ENCODE assay signal across 8 cellular contexts in genomic region chr6:111478749-111479148, GRCh38. TPM values are rescaled to one million over a fixed set of nuclear protein-coding genes. Genes with fewer than 3 reads are reported as not detected.
A peak's percentile ranks its signal among the peaks of the same experiment; 100 is the strongest.
DNase-seq lines count a peak whose midpoint lies in the region; ATAC-seq, FAIRE-seq and TF ChIP-seq lines count a peak whose summit lies in the region.

No MANE protein-coding gene starts in this region.

- H3K14ac ChIP-seq in mesenchymal stem cell (ENCODE audit: low read length in 2 of 2), result no peak overlapping the region

- H3K27ac Mint-ChIP-seq in activated CD4-positive, alpha-beta T cell treated with anti-CD3 and anti-CD28 coated beads, Interleukin-2, amount 10 ng/mL, durations not matched to agents 7 days and 5 days, result no peak overlapping the region

- peaks cover 3% of the 10 kb centered on the region for H3K36me3 Mint-ChIP-seq in activated CD4-positive, alpha-beta T cell treated with anti-CD3 and anti-CD28 coated beads, Interleukin-2, amount 10 ng/mL, durations not matched to agents 7 days and 5 days (ENCODE audit: low read depth)

- no peak overlapping the region for H4K91ac ChIP-seq in mesenchymal stem cell (ENCODE audit: low read length)

- H3K18ac ChIP-seq in mesenchymal stem cell (ENCODE audit: low read depth in 1 of 2, low read length in 2 of 2), result no peak overlapping the region

- H3K9ac ChIP-seq in mesenchymal stem cell (ENCODE audit: low read length), result peak overlapping the region; percentile 98

- H2BK5ac ChIP-seq in mesenchymal stem cell (ENCODE audit: low read depth, low read length, poor library complexity, severe bottlenecking), result no peak overlapping the region

- H3K4me2 ChIP-seq in mesenchymal stem cell (ENCODE audit: low read length, poor library complexity, severe bottlenecking), result no peak overlapping the region

- no peaks in the 10 kb centered on the region for H3K27me3 ChIP-seq in bronchial epithelial cell (ENCODE audit: control insufficient read depth, insufficient read depth, low read length)
- H3K27me3 ChIP-seq in mesenchymal stem cell (ENCODE audit: control insufficient read depth in 1 of 2, insufficient read depth in 1 of 2, low read length in 2 of 2), result no peaks in the 10 kb centered on the region

- H3K4me1 ChIP-seq in mesenchymal stem cell (ENCODE audit: control insufficient read depth, insufficient read depth, low read depth, low read length), result peaks cover 2% of the 10 kb centered on the region

- H3K4me3 ChIP-seq in bronchial epithelial cell (ENCODE audit: low read depth, low read length) (no peak overlapping the region), mesenchymal stem cell (ENCODE audit: insufficient read depth in 1 of 2, low read depth in 1 of 2, low read length in 2 of 2) (peak overlapping the region in 1 of 2 experiments; percentile 94)

- CTCF ChIA-PET in activated CD4-positive, alpha-beta T cell treated with anti-CD3 and anti-CD28 coated beads, Interleukin-2, amount 10 ng/mL, durations not matched to agents 7 days and 5 days (lab: Charles Lee), result interaction anchor here (0.6 to 1.8 kb wide), 10 partner anchors 13 to 220 kb away, joined by 3 to 27 read pairs (median 4); partner anchors contain the start of gene TRAF3IP2

- POLR2A ChIA-PET in activated CD4-positive, alpha-beta T cell treated with anti-CD3 and anti-CD28 coated beads, Interleukin-2, amount 10 ng/mL, durations not matched to agents 7 days and 5 days (lab: Charles Lee), result interaction anchor here (1.0 kb wide), 1 partner anchor 220 kb away, joined by 4 read pairs; a partner anchor contains a TSS

- H4K8ac ChIP-seq in mesenchymal stem cell (ENCODE audit: low read length), result no peak overlapping the region

- TF ChIP-seq CTCF in bronchial epithelial cell (IDR thresholded peaks at IDR 0.05; ENCODE audit: insufficient read depth, low read length, severe bottlenecking), result peak; percentile 41

- no peaks in the 10 kb centered on the region for H3K27me3 Mint-ChIP-seq in activated CD4-positive, alpha-beta T cell treated with anti-CD3 and anti-CD28 coated beads, Interleukin-2, amount 10 ng/mL, durations not matched to agents 7 days and 5 days

- H2BK12ac ChIP-seq in mesenchymal stem cell (ENCODE audit: low read length in 2 of 2), result no peak overlapping the region

- H3K4ac ChIP-seq in mesenchymal stem cell (ENCODE audit: low read depth in 1 of 2, low read length in 2 of 2), result no peak overlapping the region

- H2AK5ac ChIP-seq in mesenchymal stem cell (ENCODE audit: low read length, severe bottlenecking), result no peak overlapping the region

- WGBS in mesenchymal stem cell, result 9% methylated on average over 1 of the region's 1 CpG

- peak; percentile 34 for ATAC-seq in GM21723 (IDR thresholded peaks at IDR 0.05; ENCODE audit: unreplicated experiment)

- H3K79me1 ChIP-seq in mesenchymal stem cell (replicated peaks; ENCODE audit: low read length, poor library complexity, severe bottlenecking), result peaks cover 8% of the 10 kb centered on the region

- no peaks in the 10 kb centered on the region for H3K9me3 ChIP-seq in mesenchymal stem cell (ENCODE audit: control insufficient read depth, low read length)

- H2AFZ ChIP-seq in mesenchymal stem cell (ENCODE audit: low read depth, low read length), result no peak overlapping the region

- H3K9me3 Mint-ChIP-seq in activated CD4-positive, alpha-beta T cell treated with anti-CD3 and anti-CD28 coated beads, Interleukin-2, amount 10 ng/mL, durations not matched to agents 7 days and 5 days, result no peaks in the 10 kb centered on the region

- H3K4me1 Mint-ChIP-seq in activated CD4-positive, alpha-beta T cell treated with anti-CD3 and anti-CD28 coated beads, Interleukin-2, amount 10 ng/mL, durations not matched to agents 7 days and 5 days, result peaks cover 38% of the 10 kb centered on the region

- no peak for FAIRE-seq in bronchial epithelial cell (lab: Jason Lieb, UNC)

- H2BK120ac ChIP-seq in mesenchymal stem cell (ENCODE audit: low read depth, low read length), result no peak overlapping the region

- no peak overlapping the region for H3K23ac ChIP-seq in mesenchymal stem cell (ENCODE audit: low read length in 2 of 2)

- H3K4me3 Mint-ChIP-seq in activated CD4-positive, alpha-beta T cell treated with anti-CD3 and anti-CD28 coated beads, Interleukin-2, amount 10 ng/mL, durations not matched to agents 7 days and 5 days, result no peak overlapping the region

- peak; percentile 58 for DNase-seq in DMS79 (lab: John Stamatoyannopoulos, UW)
- peak; percentile 14 to 37 for DNase-seq in NCI-H446 (lab: John Stamatoyannopoulos, UW)
- DNase-seq in bronchial epithelial cell (ENCODE audit: low read depth), result peak; percentile 68
- peak; percentile 81 for DNase-seq in mesenchymal stem cell
- no peak for DNase-seq in GOT3 (lab: John Stamatoyannopoulos, UW)
- DNase-seq in activated CD4-positive, alpha-beta T cell treated with anti-CD3 and anti-CD28 coated beads, Interleukin-2, amount 10 ng/mL, durations not matched to agents 7 days and 5 days, result no peak
- DNase-seq in activated gamma-delta T cell (lab: John Stamatoyannopoulos, UW), result no peak

- H3K36me3 ChIP-seq in bronchial epithelial cell (ENCODE audit: control insufficient read depth, insufficient read depth, low read length), result no peaks in the 10 kb centered on the region
- peaks cover 0 to 7% of the 10 kb centered on the region in 2 experiments for H3K36me3 ChIP-seq in mesenchymal stem cell (ENCODE audit: control insufficient read depth in 1 of 2, insufficient read depth in 2 of 2, low read depth in 1 of 2, low read length in 2 of 2)

- H2BK15ac ChIP-seq in mesenchymal stem cell (ENCODE audit: low read depth, poor library complexity, severe bottlenecking), result no peak overlapping the region

- peak overlapping the region; percentile 34 for H3K27ac ChIP-seq in mesenchymal stem cell (ENCODE audit: low read length, poor library complexity, severe bottlenecking)

RNA-seq across cellular contexts. Expression of gene REV3L, which starts 4.3 kb away (rescaled TPM):
- 8.4 and 11.1 TPM in 2 replicates for total RNA-seq in bronchial epithelial cell
- 7.5 TPM for polyA plus RNA-seq in mesenchymal stem cell (2013, experiment 1 of 2)
- 7.5 TPM for polyA plus RNA-seq in mesenchymal stem cell (2013, experiment 2 of 2)
- total RNA-seq in activated CD4-positive, alpha-beta T cell treated with anti-CD3 and anti-CD28 coated beads, Interleukin-2, amount 10 ng/mL, durations not matched to agents 7 days and 5 days, result 10 to 100 TPM; 26.1 to 38.9 TPM

Comparison
In these comparisons a context has a peak if more than half of its experiments do, and no peak if none do; other contexts are left out.
1. DNase-seq: peak in DMS79 (single experiment), NCI-H446 (2 of 2), bronchial epithelial cell (single experiment) and mesenchymal stem cell (single experiment); none in GOT3 (single experiment), activated CD4-positive, alpha-beta T cell treated with anti-CD3 and anti-CD28 coated beads, Interleukin-2, amount 10 ng/mL, durations not matched to agents 7 days and 5 days (single experiment) and activated gamma-delta T cell (single experiment).